8 cellular contexts compared by ENCODE assay signal in the genomic region with DNA sequence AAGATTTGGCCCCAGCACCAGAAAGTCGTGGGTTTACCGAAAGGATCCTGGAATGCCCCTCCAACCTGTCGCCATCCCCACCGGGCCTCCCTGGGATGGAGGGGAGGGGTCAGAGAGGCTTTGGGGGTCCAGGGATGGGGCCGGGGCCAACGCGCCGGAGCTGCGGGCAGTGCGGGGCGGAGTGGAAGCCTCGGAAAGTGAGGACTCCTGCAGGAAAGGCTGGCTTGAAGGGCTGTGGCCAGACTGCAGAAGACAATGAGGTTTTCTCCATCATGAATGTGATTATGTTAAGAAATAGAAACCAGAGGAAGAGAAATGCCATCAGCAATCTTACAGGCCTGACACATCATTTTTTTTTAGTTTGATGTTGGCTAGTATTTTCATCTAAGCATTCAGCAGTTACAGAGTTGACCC. TPM values are rescaled to one million over a fixed set of nuclear protein-coding genes. Genes with fewer than 3 reads are reported as not detected.
DNase-seq lines count a peak whose midpoint lies in the region; ATAC-seq and TF ChIP-seq lines count a peak whose summit lies in the region.

No MANE protein-coding gene starts in this region.

- peak overlapping the region; percentile 91 for H3K4me3 Mint-ChIP-seq in activated CD4-positive, alpha-beta T cell treated with anti-CD3 and anti-CD28 coated beads for 36 hours
- H3K4me3 Mint-ChIP-seq in HFFc6 (peak overlapping the region; percentile 89), neural crest cell (peak overlapping the region; percentile 88)

- H3K9me3 Mint-ChIP-seq in activated CD4-positive, alpha-beta T cell treated with anti-CD3 and anti-CD28 coated beads for 36 hours (ENCODE audit: low read depth): no peaks in the 10 kb centered on the region
- H3K9me3 Mint-ChIP-seq in HFFc6 (no peaks in the 10 kb centered on the region), neural crest cell (no peaks in the 10 kb centered on the region)

- CTCF ChIA-PET in activated CD4-positive, alpha-beta T cell treated with anti-CD3 and anti-CD28 coated beads for 36 hours (lab: Charles Lee): interaction anchor here (0.6 kb wide), 1 partner anchor 1260 kb away, joined by 4 read pairs; no protein-coding TSS in a partner anchor

- H3K36me3 Mint-ChIP-seq in activated CD4-positive, alpha-beta T cell treated with anti-CD3 and anti-CD28 coated beads for 36 hours (ENCODE audit: low read depth): peaks cover 25% of the 10 kb centered on the region
- H3K36me3 Mint-ChIP-seq in HFFc6 (ENCODE audit: low read depth) (peaks cover 7% of the 10 kb centered on the region), neural crest cell (ENCODE audit: low read depth) (peaks cover 7% of the 10 kb centered on the region)

- H3K4me1 Mint-ChIP-seq in activated CD4-positive, alpha-beta T cell treated with anti-CD3 and anti-CD28 coated beads for 36 hours: peaks cover 36% of the 10 kb centered on the region
- H3K4me1 Mint-ChIP-seq in HFFc6 (ENCODE audit: low read depth): peaks cover 49% of the 10 kb centered on the region
- peaks cover 42% of the 10 kb centered on the region for H3K4me1 Mint-ChIP-seq in neural crest cell

- ATAC-seq in activated CD4-positive, alpha-beta T cell treated with anti-CD3 and anti-CD28 coated beads for 36 hours: peak; percentile 14

- intact Hi-C loops in activated CD4-positive, alpha-beta T cell treated with anti-CD3 and anti-CD28 coated beads for 36 hours (cut with DNase I, micrococcal nuclease): loop anchor here (1.0 to 10.0 kb wide), 4 partner anchors 144 to 600 kb away; partner anchors contain the start of genes ABCF3 (in 1 of the 2) and PSMD2 (in 1 of the 2)

- TF ChIP-seq CTCF in HFFc6 (IDR thresholded peaks at IDR 0.05): no peak
- TF ChIP-seq CTCF in neural crest cell (conservative IDR thresholded peaks at IDR 0.05): no peak

- POLR2A ChIA-PET in activated CD4-positive, alpha-beta T cell treated with anti-CD3 and anti-CD28 coated beads for 36 hours (lab: Charles Lee): interaction anchor here (1.7 kb wide), 1 partner anchor 62 kb away, joined by 19 read pairs; the partner anchor contains the start of gene KLHL24

- peak overlapping the region; percentile 88 for H3K27ac Mint-ChIP-seq in activated CD4-positive, alpha-beta T cell treated with anti-CD3 and anti-CD28 coated beads for 36 hours
- H3K27ac Mint-ChIP-seq in HFFc6: peak overlapping the region; percentile 66
- peak overlapping the region; percentile 5 for H3K27ac Mint-ChIP-seq in neural crest cell (ENCODE audit: unreplicated experiment)

- no peaks in the 10 kb centered on the region for H3K27me3 Mint-ChIP-seq in activated CD4-positive, alpha-beta T cell treated with anti-CD3 and anti-CD28 coated beads for 36 hours
- no peaks in the 10 kb centered on the region; the same call in 1 of the 2 replicates for H3K27me3 Mint-ChIP-seq in HFFc6 (ENCODE audit: insufficient read depth)
- no peaks in the 10 kb centered on the region for H3K27me3 Mint-ChIP-seq in neural crest cell (ENCODE audit: low read depth)

- peak; percentile 52 for DNase-seq in activated CD4-positive, alpha-beta T cell treated with anti-CD3 and anti-CD28 coated beads for 36 hours
- no peak for DNase-seq in activated CD4-positive, alpha-beta T cell treated with anti-CD3 and anti-CD28 coated beads for 1 hour
- DNase-seq in HFFc6 (peak; percentile 46), NCI-H2107 (lab: John Stamatoyannopoulos, UW) (peak; percentile 26), activated gamma-delta T cell (lab: John Stamatoyannopoulos, UW) (peak; percentile 11), foreskin melanocyte (peak; percentile 40), neural crest cell (ENCODE audit: low read depth, low spot score) (no peak), ureter (ENCODE audit: low spot score) (peak; percentile 52)

RNA-seq across cellular contexts. Expression of gene YEATS2, which starts 0.7 kb away (rescaled TPM):
- total RNA-seq in activated CD4-positive, alpha-beta T cell treated with anti-CD3 and anti-CD28 coated beads for 36 hours: 10 to 100 TPM; 59.4 to 73.9 TPM
- total RNA-seq in HFFc6 (2021; fragmentation: NEBNext Ultra II Directional; extraction: Animal tissue kit (Norgen Biotek cat#: 25700)): 10 to 100 TPM; 19.0 to 24.6 (median 20.7) TPM
- total RNA-seq in neural crest cell (61.9 and 64.6 TPM in 2 replicates), ureter (37.7 TPM)

Comparison
In these comparisons a context has a peak if more than half of its experiments do, and no peak if none do; other contexts are left out.
1. DNase-seq: peak in activated CD4-positive, alpha-beta T cell treated with anti-CD3 and anti-CD28 coated beads for 36 hours (single experiment), HFFc6 (single experiment), NCI-H2107 (single experiment), activated gamma-delta T cell (single experiment), foreskin melanocyte (single experiment) and ureter (single experiment); none in activated CD4-positive, alpha-beta T cell treated with anti-CD3 and anti-CD28 coated beads for 1 hour (single experiment) and neural crest cell (single experiment).
2. H3K27ac Mint-ChIP-seq: peak in every context shown above with its lines; median percentile 88 in activated CD4-positive, alpha-beta T cell treated with anti-CD3 and anti-CD28 coated beads for 36 hours; 66 in HFFc6; 5 in neural crest cell.
3. Peak in every context shown above with its lines, with median percentiles within 50 percentile points of each other: H3K4me3 Mint-ChIP-seq.